Comparison of ENCODE assay signal across 23 cellular contexts in genomic region chr15:52340093-52340492, GRCh38. TPM values are rescaled to one million over a fixed set of nuclear protein-coding genes. Genes with fewer than 3 reads are reported as not detected.
A peak's percentile ranks its signal among the peaks of the same experiment; 100 is the strongest.
DNase-seq lines count a peak whose midpoint lies in the region; ATAC-seq lines count a peak whose summit lies in the region.
"Had no signal": no experiment of that assay in that cellular context is flagged by ENCODE, and none has a peak within 500 bp of the region (broad histone marks: within the 10 kb centered on the region; RNA-seq: fewer than 3 reads in every experiment).

No MANE protein-coding gene starts in this region.

- H3K4me3 Mint-ChIP-seq in activated T-cell treated with anti-CD3 and anti-CD28 coated beads, Interleukin-2, amount 50 U/mL, for 24 hours, result no peak overlapping the region
- no peak overlapping the region for H3K4me3 Mint-ChIP-seq in activated T-cell treated with anti-CD3 and anti-CD28 coated beads, Interleukin-2, amount 50 U/mL, for 72 hours
- H3K4me3 Mint-ChIP-seq in activated T-helper 17 cell treated with anti-CD3 and anti-CD28 coated beads, Interleukin-2, amount 50 U/mL, for 72 hours, result no peak overlapping the region
- H3K4me3 Mint-ChIP-seq in memory B cell, result no peak overlapping the region
- H3K4me3 Mint-ChIP-seq: activated B cell treated with CpG ODN at 0.5 μM for 24 hours; CD14-positive monocyte; central memory CD8-positive, alpha-beta T cell; naive thymus-derived CD4-positive, alpha-beta T cell; stimulated activated naive B cell treated with anti-CD40 and anti-IgM and Interleukin-4, amounts not matched to agents 10 μg/mL and 1 μg/mL and 100 μg/mL, for 72 hours had no signal

- peaks cover 32% of the 10 kb centered on the region for H3K36me3 Mint-ChIP-seq in activated T-cell treated with anti-CD3 and anti-CD28 coated beads, Interleukin-2, amount 50 U/mL, for 24 hours (ENCODE audit: low read depth)
- H3K36me3 Mint-ChIP-seq in activated T-cell treated with anti-CD3 and anti-CD28 coated beads, Interleukin-2, amount 50 U/mL, for 72 hours (ENCODE audit: insufficient read depth in 2 of 2), result no peaks in the 10 kb centered on the region
- H3K36me3 Mint-ChIP-seq in activated T-helper 17 cell treated with anti-CD3 and anti-CD28 coated beads, Interleukin-2, amount 50 U/mL, for 72 hours (ENCODE audit: low read depth), result peaks cover 74% of the 10 kb centered on the region
- H3K36me3 Mint-ChIP-seq in memory B cell, result peaks cover 25% of the 10 kb centered on the region

- no peak overlapping the region for H3K4me3 ChIP-seq in skeletal muscle satellite cell (ENCODE audit: low read length)
- H3K4me3 ChIP-seq: left lung, MG63, testis, uterus had no signal

- H3K9me3 Mint-ChIP-seq in activated T-cell treated with anti-CD3 and anti-CD28 coated beads, Interleukin-2, amount 50 U/mL, for 24 hours, result no peaks in the 10 kb centered on the region
- no peaks in the 10 kb centered on the region for H3K9me3 Mint-ChIP-seq in activated T-cell treated with anti-CD3 and anti-CD28 coated beads, Interleukin-2, amount 50 U/mL, for 72 hours
- H3K9me3 Mint-ChIP-seq in activated T-helper 17 cell treated with anti-CD3 and anti-CD28 coated beads, Interleukin-2, amount 50 U/mL, for 72 hours, result no peaks in the 10 kb centered on the region
- H3K9me3 Mint-ChIP-seq in memory B cell, result no peaks in the 10 kb centered on the region
- H3K9me3 Mint-ChIP-seq: activated B cell treated with CpG ODN at 0.5 μM for 24 hours; CD14-positive monocyte; central memory CD8-positive, alpha-beta T cell; naive thymus-derived CD4-positive, alpha-beta T cell; stimulated activated naive B cell treated with anti-CD40 and anti-IgM and Interleukin-4, amounts not matched to agents 10 μg/mL and 1 μg/mL and 100 μg/mL, for 72 hours had no signal

- peak overlapping the region; percentile 55 for H3K27ac Mint-ChIP-seq in activated T-cell treated with anti-CD3 and anti-CD28 coated beads, Interleukin-2, amount 50 U/mL, for 24 hours
- no peak overlapping the region for H3K27ac Mint-ChIP-seq in activated T-cell treated with anti-CD3 and anti-CD28 coated beads, Interleukin-2, amount 50 U/mL, for 72 hours
- H3K27ac Mint-ChIP-seq in activated T-helper 17 cell treated with anti-CD3 and anti-CD28 coated beads, Interleukin-2, amount 50 U/mL, for 72 hours, result peak overlapping the region; percentile 80
- peak overlapping the region; percentile 62 for H3K27ac Mint-ChIP-seq in memory B cell
- H3K27ac Mint-ChIP-seq: activated B cell treated with CpG ODN at 0.5 μM for 24 hours; stimulated activated naive B cell treated with anti-CD40 and anti-IgM and Interleukin-4, amounts not matched to agents 10 μg/mL and 1 μg/mL and 100 μg/mL, for 72 hours had no signal

- H3K4me1 Mint-ChIP-seq in activated T-cell treated with anti-CD3 and anti-CD28 coated beads, Interleukin-2, amount 50 U/mL, for 24 hours (ENCODE audit: low read depth), result peaks cover 7% of the 10 kb centered on the region
- peaks cover 9% of the 10 kb centered on the region for H3K4me1 Mint-ChIP-seq in activated T-cell treated with anti-CD3 and anti-CD28 coated beads, Interleukin-2, amount 50 U/mL, for 72 hours (ENCODE audit: low read depth)
- peaks cover 6% of the 10 kb centered on the region for H3K4me1 Mint-ChIP-seq in activated T-helper 17 cell treated with anti-CD3 and anti-CD28 coated beads, Interleukin-2, amount 50 U/mL, for 72 hours
- peaks cover 2% of the 10 kb centered on the region for H3K4me1 Mint-ChIP-seq in memory B cell
- H3K4me1 Mint-ChIP-seq: activated B cell treated with CpG ODN at 0.5 μM for 24 hours; CD14-positive monocyte; central memory CD8-positive, alpha-beta T cell had no signal

- no peaks in the 10 kb centered on the region for H3K27me3 ChIP-seq in skeletal muscle satellite cell (ENCODE audit: control insufficient read depth, insufficient read depth, low read length)
- H3K27me3 ChIP-seq: left lung, MG63, testis, uterus had no signal

- ATAC-seq in activated T-cell treated with anti-CD3 and anti-CD28 coated beads, Interleukin-2, amount 50 U/mL, for 72 hours (replicated peaks in 1 of 2), result no peak
- ATAC-seq in activated T-helper 17 cell treated with anti-CD3 and anti-CD28 coated beads, Interleukin-2, amount 50 U/mL, for 72 hours (replicated peaks), result no peak
- ATAC-seq in memory B cell (ENCODE audit: low read depth) (no peak), HG03025 (IDR thresholded peaks at IDR 0.05; ENCODE audit: low FRiP score, unreplicated experiment) (no peak)
- ATAC-seq: left lung; naive thymus-derived CD4-positive, alpha-beta T cell; stimulated activated naive B cell treated with anti-CD40 and anti-IgM and Interleukin-4, amounts not matched to agents 10 μg/mL and 1 μg/mL and 100 μg/mL, for 72 hours had no signal

- peaks cover 31% of the 10 kb centered on the region for H3K4me1 ChIP-seq in skeletal muscle satellite cell (ENCODE audit: control insufficient read depth, insufficient read depth, low read length)
- H3K4me1 ChIP-seq: left lung, testis, uterus had no signal

- H3K27me3 Mint-ChIP-seq in activated T-cell treated with anti-CD3 and anti-CD28 coated beads, Interleukin-2, amount 50 U/mL, for 24 hours, result no peaks in the 10 kb centered on the region
- no peaks in the 10 kb centered on the region for H3K27me3 Mint-ChIP-seq in activated T-cell treated with anti-CD3 and anti-CD28 coated beads, Interleukin-2, amount 50 U/mL, for 72 hours (ENCODE audit: low read depth)
- no peaks in the 10 kb centered on the region for H3K27me3 Mint-ChIP-seq in activated T-helper 17 cell treated with anti-CD3 and anti-CD28 coated beads, Interleukin-2, amount 50 U/mL, for 72 hours
- H3K27me3 Mint-ChIP-seq in memory B cell, result no peaks in the 10 kb centered on the region
- H3K27me3 Mint-ChIP-seq: activated B cell treated with CpG ODN at 0.5 μM for 24 hours; central memory CD8-positive, alpha-beta T cell; naive thymus-derived CD4-positive, alpha-beta T cell; stimulated activated naive B cell treated with anti-CD40 and anti-IgM and Interleukin-4, amounts not matched to agents 10 μg/mL and 1 μg/mL and 100 μg/mL, for 72 hours had no signal

- DNase-seq in activated T-cell treated with anti-CD3 and anti-CD28 coated beads, Interleukin-2, amount 50 U/mL, for 24 hours, result no peak
- no peak for DNase-seq in activated T-cell treated with anti-CD3 and anti-CD28 coated beads, Interleukin-2, amount 50 U/mL, for 72 hours
- DNase-seq in memory B cell (ENCODE audit: low spot score in 2 of 2), result no peak
- no peak for DNase-seq in DMS 273 treated with DMSO at 0.1 percent for 48 hours (lab: John Stamatoyannopoulos, UW)
- DNase-seq in pons (ENCODE audit: low spot score), result no peak
- DNase-seq: activated B cell treated with CpG ODN at 0.5 μM for 24 hours; activated CD4-positive, alpha-beta T cell treated with anti-CD3 and anti-CD28 coated beads, Interleukin-2, amount 50 U/mL, for 48 hours; activated effector memory CD4-positive, alpha-beta T cell treated with Interleukin-2 at 50 U/mL for 16 hours; left lung; MG63; naive thymus-derived CD4-positive, alpha-beta T cell; NCI-H1417; NCI-H2029 treated with DMSO at 0.1 percent for 48 hours; NCI-H2227 treated with DMSO at 0.1 percent for 48 hours; stimulated activated CD4-positive, alpha-beta T cell treated with anti-CD3 and anti-CD28 coated beads, Interleukin-4, amount 100 ng/mL, for 24 hours; stimulated activated naive B cell treated with anti-CD40 and anti-IgM and Interleukin-4, amounts not matched to agents 10 μg/mL and 1 μg/mL and 100 μg/mL, for 72 hours; testis; uterus had no signal

- H3K36me3 ChIP-seq in skeletal muscle satellite cell (ENCODE audit: insufficient read depth, low read length), result peaks cover 10% of the 10 kb centered on the region
- H3K36me3 ChIP-seq: MG63, uterus had no signal

- H3K9ac ChIP-seq in skeletal muscle satellite cell (ENCODE audit: low read depth, low read length), result no peak overlapping the region

- H3K9me3 ChIP-seq in skeletal muscle satellite cell (replicated peaks; ENCODE audit: low read length), result no peaks in the 10 kb centered on the region
- H3K9me3 ChIP-seq: left lung, MG63, testis, uterus had no signal

- peak overlapping the region; percentile 51 for H3K4me2 ChIP-seq in skeletal muscle satellite cell (ENCODE audit: low read length)

RNA-seq across cellular contexts. Expression of gene MYO5C, which starts 44.5 kb away (rescaled TPM):
- total RNA-seq in activated T-cell treated with anti-CD3 and anti-CD28 coated beads, Interleukin-2, amount 50 U/mL, for 72 hours, result 1 to 10 TPM in 1 of 2 donors, under 1 TPM in 1; 0.69 to 1.6 TPM
- total RNA-seq in activated T-helper 17 cell treated with anti-CD3 and anti-CD28 coated beads, Interleukin-2, amount 50 U/mL, for 72 hours, result 1 to 10 TPM; 2.3 to 3.0 TPM
- total RNA-seq in skeletal muscle satellite cell (2012; rRNA removed), result under 0.01 and 1.3 TPM in 2 replicates
